10 cellular contexts compared by ENCODE assay signal in genomic region chr5:149117970-149118369, GRCh38. TPM values are rescaled to one million over a fixed set of nuclear protein-coding genes. Genes with fewer than 3 reads are reported as not detected.
DNase-seq lines count a peak whose midpoint lies in the region; ATAC-seq and TF ChIP-seq lines count a peak whose summit lies in the region.
"Had no signal": no experiment of that assay in that cellular context is flagged by ENCODE, and none has a peak within 500 bp of the region (broad histone marks: within the 10 kb centered on the region; RNA-seq: fewer than 3 reads in every experiment).

No MANE protein-coding gene starts in this region.

- H3K4me3 ChIP-seq in Loucy (ENCODE audit: low read length, poor library complexity, severe bottlenecking): no peak overlapping the region

- no peaks in the 10 kb centered on the region for H3K79me2 ChIP-seq in Loucy (ENCODE audit: insufficient read depth, low read length)

- no peaks in the 10 kb centered on the region for H3F3A ChIP-seq in Loucy (ENCODE audit: low read depth)

- no peaks in the 10 kb centered on the region for H3K9me2 ChIP-seq in Loucy (replicated peaks; ENCODE audit: low read depth, low read length)

- H3K36me3 ChIP-seq in Loucy (ENCODE audit: insufficient read depth, low read length): no peaks in the 10 kb centered on the region

- no peak overlapping the region for H3K4me2 ChIP-seq in Loucy (ENCODE audit: low read depth, low read length, poor library complexity, severe bottlenecking)

- TF ChIP-seq CTCF in Loucy (conservative IDR thresholded peaks at IDR 0.05; ENCODE audit: low read length): no peak

- H3K9me3 ChIP-seq in Loucy (ENCODE audit: insufficient read depth, low read depth, low read length): no peaks in the 10 kb centered on the region

- peaks cover 10% of the 10 kb centered on the region for H3K4me1 ChIP-seq in Loucy (ENCODE audit: insufficient read depth, low read length, poor library complexity, severe bottlenecking)

- peak; percentile 68 for ATAC-seq in GM18861 (IDR thresholded peaks at IDR 0.05; ENCODE audit: unreplicated experiment)
- ATAC-seq in GM19467 (IDR thresholded peaks at IDR 0.05; ENCODE audit: unreplicated experiment): peak; percentile 59
- peak; percentile 88 for ATAC-seq in HG02938 (IDR thresholded peaks at IDR 0.05; ENCODE audit: unreplicated experiment)

- no peaks in the 10 kb centered on the region for H3K27me3 ChIP-seq in Loucy (ENCODE audit: insufficient read depth, low read length, poor library complexity, severe bottlenecking)

- no peaks in the 10 kb centered on the region for H4K20me1 ChIP-seq in Loucy (ENCODE audit: insufficient read depth, low read length, poor library complexity, severe bottlenecking)

- H3K9ac ChIP-seq in Loucy (ENCODE audit: low read depth, low read length, poor library complexity, severe bottlenecking): no peak overlapping the region

- H2AFZ ChIP-seq in Loucy (ENCODE audit: low read length): peak overlapping the region; percentile 68

- DNase-seq in COR-L47 (lab: John Stamatoyannopoulos, UW) (no peak), dermis blood vessel endothelial cell (no peak), cerebellar nuclear complex (lab: John Stamatoyannopoulos, UW) (no peak)
- no peak for DNase-seq in stimulated activated CD4-positive, alpha-beta T cell treated with anti-CD3 and anti-CD28 coated beads, Interleukin-1b, Interleukin-23, amount 100 ng/mL, for 48 hours
- DNase-seq: GF-D8 had no signal

RNA-seq across cellular contexts. Expression of gene ABLIM3, which starts 23.3 kb away (rescaled TPM):
- total RNA-seq in dermis blood vessel endothelial cell: 29.8 and 41.3 TPM in 2 replicates

RNA-seq across cellular contexts. Expression of gene SH3TC2, which starts 55.1 kb away (rescaled TPM):
- 18.0 and 60.6 TPM in 2 replicates for total RNA-seq in dermis blood vessel endothelial cell
- total RNA-seq: activated naive CD4-positive, alpha-beta T cell treated with anti-CD3 and anti-CD28 coated beads, Interleukin-2, amount 50 U/mL, for 72 hours had no signal
